12 cellular contexts compared by ENCODE assay signal in genomic region chr11:33347490-33348125, GRCh38. TPM values are rescaled to one million over a fixed set of nuclear protein-coding genes. Genes with fewer than 3 reads are reported as not detected.
DNase-seq lines count a peak whose midpoint lies in the region; ATAC-seq lines count a peak whose summit lies in the region.
"Had no signal": no experiment of that assay in that cellular context is flagged by ENCODE, and none has a peak within 500 bp of the region (broad histone marks: within the 10 kb centered on the region; RNA-seq: fewer than 3 reads in every experiment).

No MANE protein-coding gene starts in this region.

- H3K27me3 ChIP-seq in CD4-positive, CD25-positive, alpha-beta regulatory T cell (ENCODE audit: control insufficient read depth, insufficient read depth, low read length) = no peaks in the 10 kb centered on the region

- H3K9me3 ChIP-seq in CD4-positive, CD25-positive, alpha-beta regulatory T cell (ENCODE audit: control insufficient read depth in 2 of 2, low read length in 2 of 2) = no peaks in the 10 kb centered on the region

- no peak overlapping the region for H3K4me3 ChIP-seq in CD4-positive, CD25-positive, alpha-beta regulatory T cell (ENCODE audit: low read depth, low read length)

- no peak overlapping the region for H3K27ac ChIP-seq in CD4-positive, CD25-positive, alpha-beta regulatory T cell (ENCODE audit: insufficient read depth, low read length, poor library complexity, severe bottlenecking)

- H3K4me1 Mint-ChIP-seq in CD4-positive, CD25-positive, alpha-beta regulatory T cell = peaks cover 0 to 2% (median under 1%) of the 10 kb centered on the region in 4 donors

- H3K36me3 ChIP-seq in CD4-positive, CD25-positive, alpha-beta regulatory T cell (ENCODE audit: control insufficient read depth, insufficient read depth, low read length) = peaks cover 75% of the 10 kb centered on the region

- H3K27ac Mint-ChIP-seq in CD4-positive, CD25-positive, alpha-beta regulatory T cell = no peak overlapping the region

- peaks cover 34% of the 10 kb centered on the region for H3K36me3 Mint-ChIP-seq in CD4-positive, CD25-positive, alpha-beta regulatory T cell

- DNase-seq in CD4-positive, CD25-positive, alpha-beta regulatory T cell = peak in 1 of 3 donors; percentile 28
- no peak for DNase-seq in stimulated activated naive CD8-positive, alpha-beta T cell treated with anti-CD3 and anti-CD28 coated beads, Interleukin-15, Interleukin-2, amounts not matched to agents 100 U/mL and 50 U/mL, for 24 hours
- no peak for DNase-seq in NCI-H446 treated with DMSO at 0.1 percent for 48 hours (lab: John Stamatoyannopoulos, UW)
- DNase-seq in iPS-NIHi11 (ENCODE audit: low spot score) = no peak
- DNase-seq in retina = no peak
- DNase-seq: activated T-cell treated with anti-CD3 and anti-CD28 coated beads, Interleukin-2, amount 50 U/mL, for 1 hour; EL; KBM-7; NCI-H2081 treated with DMSO at 0.1 percent for 48 hours had no signal

- no peaks in the 10 kb centered on the region for H3K27me3 Mint-ChIP-seq in CD4-positive, CD25-positive, alpha-beta regulatory T cell

- peak; percentile 61 to 63 for ATAC-seq in CD4-positive, CD25-positive, alpha-beta regulatory T cell (ENCODE audit: low read depth in 2 of 2)
- ATAC-seq in GM18909 (IDR thresholded peaks at IDR 0.05; ENCODE audit: poor library complexity, unreplicated experiment) = peak; percentile 68
- peak; percentile 93 for ATAC-seq in HG02642 (IDR thresholded peaks at IDR 0.05; ENCODE audit: poor library complexity, unreplicated experiment)
- ATAC-seq in HG03571 (IDR thresholded peaks at IDR 0.05; ENCODE audit: unreplicated experiment) = peak; percentile 73
- ATAC-seq in stimulated activated naive CD8-positive, alpha-beta T cell treated with anti-CD3 and anti-CD28 coated beads, Interleukin-15, Interleukin-2, amounts not matched to agents 100 U/mL and 50 U/mL, for 24 hours = no peak

- no peaks in the 10 kb centered on the region for H3K4me1 ChIP-seq in CD4-positive, CD25-positive, alpha-beta regulatory T cell (ENCODE audit: control insufficient read depth, insufficient read depth, low read length, poor library complexity, severe bottlenecking)

- no peak overlapping the region for H3K4me3 Mint-ChIP-seq in CD4-positive, CD25-positive, alpha-beta regulatory T cell

- H3K9me3 Mint-ChIP-seq in CD4-positive, CD25-positive, alpha-beta regulatory T cell = no peaks in the 10 kb centered on the region

RNA-seq across cellular contexts. Expression of gene KIAA1549L, which starts 28.3 kb away (rescaled TPM):
- not detected for total RNA-seq in CD4-positive, CD25-positive, alpha-beta regulatory T cell
- not detected for polyA plus RNA-seq in CD4-positive, CD25-positive, alpha-beta regulatory T cell
